Comparison of ENCODE assay signal across 1 cellular context in the genomic region with DNA sequence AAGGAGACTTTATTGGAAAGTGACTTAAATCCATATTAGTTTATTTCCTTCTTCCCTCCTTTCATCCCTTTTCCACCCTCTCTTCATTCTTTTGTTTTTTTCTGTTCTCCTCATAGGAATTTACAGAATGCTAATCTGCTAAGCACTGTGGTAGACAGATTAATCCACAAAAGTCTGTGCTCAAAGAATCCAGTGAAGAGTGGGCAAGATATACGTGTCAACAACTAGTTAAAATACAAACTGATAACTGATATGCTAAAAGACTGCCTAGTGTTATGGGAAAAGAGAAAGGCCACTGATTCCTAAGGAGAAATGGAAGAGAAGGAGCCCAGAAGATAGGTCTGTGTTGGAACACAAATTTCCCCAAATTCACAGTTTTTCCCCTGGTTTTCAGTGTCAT.
TF ChIP-seq lines count a peak whose summit lies in the region.

No MANE protein-coding gene starts in this region.

TF ChIP-seq in GM23338, 12 proteins besides CTCF, POLR2A, EP300 and RAD21 (continued from another document):
- TF ChIP-seq ETS1 (IDR thresholded peaks at IDR 0.05): no peak
- no peak for TF ChIP-seq JUNB (IDR thresholded peaks at IDR 0.05; ENCODE audit: unreplicated experiment)
- TF ChIP-seq, protein P1, sequence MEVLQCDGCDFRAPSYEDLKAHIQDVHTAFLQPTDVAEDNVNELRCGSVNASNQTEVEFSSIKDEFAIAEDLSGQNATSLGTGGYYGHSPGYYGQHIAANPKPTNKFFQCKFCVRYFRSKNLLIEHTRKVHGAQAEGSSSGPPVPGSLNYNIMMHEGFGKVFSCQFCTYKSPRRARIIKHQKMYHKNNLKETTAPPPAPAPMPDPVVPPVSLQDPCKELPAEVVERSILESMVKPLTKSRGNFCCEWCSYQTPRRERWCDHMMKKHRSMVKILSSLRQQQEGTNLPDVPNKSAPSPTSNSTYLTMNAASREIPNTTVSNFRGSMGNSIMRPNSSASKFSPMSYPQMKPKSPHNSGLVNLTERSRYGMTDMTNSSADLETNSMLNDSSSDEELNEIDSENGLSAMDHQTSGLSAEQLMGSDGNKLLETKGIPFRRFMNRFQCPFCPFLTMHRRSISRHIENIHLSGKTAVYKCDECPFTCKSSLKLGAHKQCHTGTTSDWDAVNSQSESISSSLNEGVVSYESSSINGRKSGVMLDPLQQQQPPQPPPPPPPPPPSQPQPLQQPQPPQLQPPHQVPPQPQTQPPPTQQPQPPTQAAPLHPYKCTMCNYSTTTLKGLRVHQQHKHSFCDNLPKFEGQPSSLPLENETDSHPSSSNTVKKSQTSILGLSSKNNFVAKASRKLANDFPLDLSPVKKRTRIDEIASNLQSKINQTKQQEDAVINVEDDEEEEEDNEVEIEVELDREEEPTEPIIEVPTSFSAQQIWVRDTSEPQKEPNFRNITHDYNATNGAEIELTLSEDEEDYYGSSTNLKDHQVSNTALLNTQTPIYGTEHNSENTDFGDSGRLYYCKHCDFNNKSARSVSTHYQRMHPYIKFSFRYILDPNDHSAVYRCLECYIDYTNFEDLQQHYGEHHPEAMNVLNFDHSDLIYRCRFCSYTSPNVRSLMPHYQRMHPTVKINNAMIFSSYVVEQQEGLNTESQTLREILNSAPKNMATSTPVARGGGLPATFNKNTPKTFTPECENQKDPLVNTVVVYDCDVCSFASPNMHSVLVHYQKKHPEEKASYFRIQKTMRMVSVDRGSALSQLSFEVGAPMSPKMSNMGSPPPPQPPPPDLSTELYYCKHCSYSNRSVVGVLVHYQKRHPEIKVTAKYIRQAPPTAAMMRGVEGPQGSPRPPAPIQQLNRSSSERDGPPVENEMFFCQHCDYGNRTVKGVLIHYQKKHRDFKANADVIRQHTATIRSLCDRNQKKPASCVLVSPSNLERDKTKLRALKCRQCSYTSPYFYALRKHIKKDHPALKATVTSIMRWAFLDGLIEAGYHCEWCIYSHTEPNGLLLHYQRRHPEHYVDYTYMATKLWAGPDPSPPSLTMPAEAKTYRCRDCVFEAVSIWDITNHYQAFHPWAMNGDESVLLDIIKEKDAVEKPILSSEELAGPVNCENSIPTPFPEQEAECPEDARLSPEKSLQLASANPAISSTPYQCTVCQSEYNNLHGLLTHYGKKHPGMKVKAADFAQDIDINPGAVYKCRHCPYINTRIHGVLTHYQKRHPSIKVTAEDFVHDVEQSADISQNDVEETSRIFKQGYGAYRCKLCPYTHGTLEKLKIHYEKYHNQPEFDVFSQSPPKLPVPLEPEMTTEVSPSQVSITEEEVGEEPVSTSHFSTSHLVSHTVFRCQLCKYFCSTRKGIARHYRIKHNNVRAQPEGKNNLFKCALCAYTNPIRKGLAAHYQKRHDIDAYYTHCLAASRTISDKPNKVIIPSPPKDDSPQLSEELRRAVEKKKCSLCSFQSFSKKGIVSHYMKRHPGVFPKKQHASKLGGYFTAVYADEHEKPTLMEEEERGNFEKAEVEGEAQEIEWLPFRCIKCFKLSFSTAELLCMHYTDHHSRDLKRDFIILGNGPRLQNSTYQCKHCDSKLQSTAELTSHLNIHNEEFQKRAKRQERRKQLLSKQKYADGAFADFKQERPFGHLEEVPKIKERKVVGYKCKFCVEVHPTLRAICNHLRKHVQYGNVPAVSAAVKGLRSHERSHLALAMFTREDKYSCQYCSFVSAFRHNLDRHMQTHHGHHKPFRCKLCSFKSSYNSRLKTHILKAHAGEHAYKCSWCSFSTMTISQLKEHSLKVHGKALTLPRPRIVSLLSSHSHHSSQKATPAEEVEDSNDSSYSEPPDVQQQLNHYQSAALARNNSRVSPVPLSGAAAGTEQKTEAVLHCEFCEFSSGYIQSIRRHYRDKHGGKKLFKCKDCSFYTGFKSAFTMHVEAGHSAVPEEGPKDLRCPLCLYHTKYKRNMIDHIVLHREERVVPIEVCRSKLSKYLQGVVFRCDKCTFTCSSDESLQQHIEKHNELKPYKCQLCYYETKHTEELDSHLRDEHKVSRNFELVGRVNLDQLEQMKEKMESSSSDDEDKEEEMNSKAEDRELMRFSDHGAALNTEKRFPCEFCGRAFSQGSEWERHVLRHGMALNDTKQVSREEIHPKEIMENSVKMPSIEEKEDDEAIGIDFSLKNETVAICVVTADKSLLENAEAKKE (CRISPR knock-in tag; IDR thresholded peaks at IDR 0.05): no peak
- TF ChIP-seq STAT1 (IDR thresholded peaks at IDR 0.05; ENCODE audit: unreplicated experiment): no peak
- no peak for TF ChIP-seq ZNF331 (CRISPR knock-in tag; IDR thresholded peaks at IDR 0.05; ENCODE audit: low read depth)
- no peak for TF ChIP-seq EZH2phosphoT487 (IDR thresholded peaks at IDR 0.05; ENCODE audit: unreplicated experiment)
- TF ChIP-seq EZH2 (IDR thresholded peaks at IDR 0.05; ENCODE audit: low read depth, unreplicated experiment): no peak
TF ChIP-seq in GM23338: peak in this region for 0.
